ENCODE assay signal across 21 cellular contexts in the genomic region with DNA sequence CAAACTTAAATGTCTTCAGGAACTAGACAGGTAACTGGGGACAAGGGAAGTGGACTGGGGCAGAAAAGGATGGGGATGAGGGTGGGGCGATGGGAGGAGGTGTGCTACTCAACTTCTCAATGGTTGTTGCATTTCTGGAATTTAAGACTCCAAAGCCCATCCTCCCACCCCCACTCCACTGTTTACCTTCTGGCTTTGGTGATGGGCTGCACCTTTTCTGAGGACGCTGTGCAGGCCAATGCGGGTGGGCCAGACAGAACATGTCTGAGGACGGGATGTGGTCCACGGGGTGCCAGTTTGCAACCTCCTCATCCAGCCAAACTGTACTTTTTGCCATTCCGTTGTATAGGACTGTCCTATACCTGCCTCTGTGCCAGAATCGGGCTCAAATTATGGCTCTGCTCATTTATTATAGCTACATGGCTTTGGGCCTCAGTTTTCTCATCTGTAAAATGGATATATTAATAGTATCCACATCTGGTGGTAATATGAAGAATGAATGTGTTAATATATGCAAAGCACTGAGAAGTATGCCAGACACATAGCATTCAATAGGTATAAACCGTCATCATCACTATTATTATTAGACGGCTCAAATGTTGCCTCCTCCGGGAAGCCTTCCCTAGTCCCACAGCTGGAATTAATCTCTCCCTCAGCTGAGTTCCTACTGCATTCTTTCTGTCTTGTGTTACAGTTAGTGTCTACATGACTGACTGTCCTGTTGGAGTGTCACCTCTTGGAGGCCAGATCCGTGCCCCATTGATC. TPM values are rescaled to one million over a fixed set of nuclear protein-coding genes. Genes with fewer than 3 reads are reported as not detected.
DNase-seq lines count a peak whose midpoint lies in the region; ATAC-seq, FAIRE-seq and TF ChIP-seq lines count a peak whose summit lies in the region.
"Had no signal": no experiment of that assay in that cellular context is flagged by ENCODE, and none has a peak within 500 bp of the region (broad histone marks: within the 10 kb centered on the region; RNA-seq: fewer than 3 reads in every experiment).

No MANE protein-coding gene starts in this region.

- peaks cover 28 to 32% of the 10 kb centered on the region in 2 experiments for H3K4me1 ChIP-seq in K562 (replicated peaks in 1 of 2; ENCODE audit: control insufficient read depth in 2 of 2, insufficient read depth in 2 of 2, low read length in 2 of 2)
- H3K4me1 ChIP-seq in left lung: peaks cover 0 to 7% of the 10 kb centered on the region in 2 donors
- H3K4me1 ChIP-seq in upper lobe of right lung: no peaks in the 10 kb centered on the region
- peaks cover 0 to 11% (median 0%) of the 10 kb centered on the region in 12 donors for H3K4me1 ChIP-seq in heart left ventricle
- H3K4me1 ChIP-seq: pancreas had no signal

- peak; percentile 55 for DNase-seq in activated effector memory CD4-positive, alpha-beta T cell treated with anti-CD3 and anti-CD28 coated beads, Interleukin-2, amount 50 U/mL, for 16 hours
- no peak for DNase-seq in activated effector memory CD4-positive, alpha-beta T cell treated with Interleukin-2 at 50 U/mL for 16 hours
- DNase-seq in K562 (ENCODE audit: extremely low read depth in 1 of 4, low spot score in 3 of 4) (peak in 1 of 4 experiments; percentile 43), left lung (no peak), upper lobe of right lung (peak; percentile 23), CD1c-positive myeloid dendritic cell (ENCODE audit: extremely low spot score) (no peak), heart left ventricle (no peak)
- DNase-seq in central memory CD4-positive, alpha-beta T cell: no peak
- DNase-seq: activated CD4-positive, alpha-beta memory T cell treated with anti-CD3 and anti-CD28 coated beads, Interleukin-2, amount 10 ng/mL, durations not matched to agents 7 days and 5 days; activated naive CD4-positive, alpha-beta T cell treated with anti-CD3 and anti-CD28 coated beads, Interleukin-2, amount 50 U/mL, for 16 hours; activated T-cell treated with anti-CD3 and anti-CD28 coated beads, Interleukin-2, amount 50 U/mL, for 1 hour; MG63; naive thymus-derived CD8-positive, alpha-beta T cell; NCI-H1417 treated with DMSO at 0.1 percent for 48 hours; NCI-H2171; NCI-H774; pancreas; stimulated activated CD8-positive, alpha-beta memory T cell treated with anti-CD3 and anti-CD28 coated beads, Interleukin-4, amount 100 ng/mL, for 48 hours; T1000 had no signal

- H3K27me3 ChIP-seq in K562 (ENCODE audit: control insufficient read depth in 2 of 2, insufficient read depth in 2 of 2, low read length in 2 of 2) (no peaks in the 10 kb centered on the region; a peak in 1 of 5 replicates), left lung (no peaks in the 10 kb centered on the region), upper lobe of right lung (no peaks in the 10 kb centered on the region), heart left ventricle (no peaks in the 10 kb centered on the region)
- H3K27me3 ChIP-seq: BLaER1 treated with 17β-estradiol and CSF1 and Interleukin-3, amounts not matched to agents 10 nM and 100 nM; MG63; pancreas had no signal

- WGBS in K562 (ENCODE audit: insufficient coverage, low coverage, missing lambda C conversion rate): 46% methylated on average over 11 of the region's 11 CpGs
- WGBS in heart left ventricle, 4 donors: 85 to 91% (median 86%) methylated on average over 11 of the region's 11 CpGs

- intact Hi-C loops in K562 (cut with micrococcal nuclease) (no loop called here), left lung (cut with DNase I) (no loop called here), upper lobe of right lung (cut with DNase I) (no loop called here), heart left ventricle (cut with DNase I) (no loop called here)

- H3K9me3 ChIP-seq in K562 (replicated peaks; ENCODE audit: control insufficient read depth, insufficient read depth, low read depth, low read length) (no peaks in the 10 kb centered on the region), left lung (no peaks in the 10 kb centered on the region), upper lobe of right lung (no peaks in the 10 kb centered on the region), heart left ventricle (no peaks in the 10 kb centered on the region)
- H3K9me3 ChIP-seq: BLaER1 treated with 17β-estradiol and CSF1 and Interleukin-3, amounts not matched to agents 10 nM and 100 nM; MG63; pancreas had no signal

- no peak for FAIRE-seq in K562 (lab: Jason Lieb, UNC)
- FAIRE-seq: H54, pancreas had no signal

- CTCF ChIA-PET in K562 (lab: Yijun Ruan, JAX; ENCODE audit: low intra/inter-chr PET ratio): no interaction called here

- no peak for TF ChIP-seq POLR2A in K562 (conservative IDR thresholded peaks at IDR 0.05)
- TF ChIP-seq POLR2A in heart left ventricle (IDR thresholded peaks at IDR 0.05): no peak

- TF ChIP-seq CTCF in K562 (IDR thresholded peaks at IDR 0.05 in 2 of 3, conservative IDR thresholded peaks at IDR 0.05 in 1 of 3; ENCODE audit: insufficient read depth in 2 of 3, low read depth in 1 of 3, low read length in 3 of 3) (no peak), left lung (IDR thresholded peaks at IDR 0.05) (no peak), upper lobe of right lung (IDR thresholded peaks at IDR 0.05) (no peak), heart left ventricle (IDR thresholded peaks at IDR 0.05) (no peak)

- 0 out of 2 replicates have a peak overlapping the region, but pooled peaks have one; percentile 19 for H2AFZ ChIP-seq in K562 (ENCODE audit: low read depth, low read length)

- no peak overlapping the region for H3K4me3 ChIP-seq in K562
- H3K4me3 ChIP-seq in left lung: no peak overlapping the region
- no peak overlapping the region for H3K4me3 ChIP-seq in upper lobe of right lung
- no peak overlapping the region for H3K4me3 ChIP-seq in heart left ventricle
- H3K4me3 ChIP-seq: BLaER1 treated with 17β-estradiol and CSF1 and Interleukin-3, amounts not matched to agents 10 nM and 100 nM; MG63; pancreas had no signal

- TF ChIP-seq RAD21 in K562 (CRISPR knock-in tag; conservative IDR thresholded peaks at IDR 0.05 in 1 of 2, IDR thresholded peaks at IDR 0.05 in 1 of 2): no peak

- H3K4me2 ChIP-seq in K562 (ENCODE audit: insufficient read depth, low read length): peak overlapping the region; percentile 26
- H3K4me2 ChIP-seq: BLaER1 treated with 17β-estradiol and CSF1 and Interleukin-3, amounts not matched to agents 10 nM and 100 nM had no signal

- H3K79me2 ChIP-seq in K562 (ENCODE audit: control insufficient read depth, insufficient read depth, low read length): no peaks in the 10 kb centered on the region

- no peak for TF ChIP-seq EP300 in K562 (IDR thresholded peaks at IDR 0.05; ENCODE audit: low read length)

- H3K9ac ChIP-seq in K562 (ENCODE audit: insufficient read depth in 1 of 2, low read depth in 2 of 2, low read length in 2 of 2): no peak overlapping the region; a peak in 1 of 4 replicates
- H3K9ac ChIP-seq: BLaER1 treated with 17β-estradiol and CSF1 and Interleukin-3, amounts not matched to agents 10 nM and 100 nM had no signal

- ATAC-seq in K562 (no peak; the same call in 2 of the 3 replicates), left lung (peak; percentile 11), upper lobe of right lung (no peak), heart left ventricle (no peak)
- ATAC-seq: naive thymus-derived CD8-positive, alpha-beta T cell; pancreas had no signal

- no TSS peak for BruUV-seq in K562 (replicated peaks; lab: Mats Ljungman, UMichigan)

- H4K20me1 ChIP-seq in K562 (replicated peaks; ENCODE audit: control insufficient read depth, insufficient read depth, low read length): no peaks in the 10 kb centered on the region
- H4K20me1 ChIP-seq: BLaER1 treated with 17β-estradiol and CSF1 and Interleukin-3, amounts not matched to agents 10 nM and 100 nM had no signal

- H3K9me1 ChIP-seq in K562 (ENCODE audit: control insufficient read depth, insufficient read depth, low read length): peaks cover 3% of the 10 kb centered on the region

- H3K36me3 ChIP-seq in K562 (ENCODE audit: control insufficient read depth, insufficient read depth, low read length) (no peaks in the 10 kb centered on the region), left lung (no peaks in the 10 kb centered on the region), upper lobe of right lung (no peaks in the 10 kb centered on the region), heart left ventricle (no peaks in the 10 kb centered on the region)
- H3K36me3 ChIP-seq: BLaER1 treated with 17β-estradiol and CSF1 and Interleukin-3, amounts not matched to agents 10 nM and 100 nM; MG63; pancreas had no signal

- H3K27ac ChIP-seq in K562 (ENCODE audit: extremely low read depth, low read depth, low read length) (no peak overlapping the region), left lung (no peak overlapping the region), upper lobe of right lung (no peak overlapping the region), heart left ventricle (no peak overlapping the region)
- H3K27ac ChIP-seq: pancreas had no signal

- in situ Hi-C loops in K562 (cut with MboI): no loop called here

- POLR2A ChIA-PET in K562 (lab: Yijun Ruan, JAX): interaction anchor here (0.6 to 1.1 kb wide), 3 partner anchors 10 to 338 kb away, joined by 3 to 5 read pairs (median 3); partner anchors contain the start of gene GTPBP2

RNA-seq across cellular contexts. Expression of gene VEGFA, which starts 31.0 kb away (rescaled TPM):
- total RNA-seq in K562 (2011; cell fraction: chromatin; rRNA removed; ENCODE audit: low replicate concordance): 511 and 945 TPM in 2 replicates
- total RNA-seq in K562 (2011; cell fraction: nucleolus; rRNA removed): 536 and 553 TPM in 2 replicates
- 559 and 592 TPM in 2 replicates for total RNA-seq in K562 (2011; cell fraction: nucleoplasm; rRNA removed)
- 124 and 144 TPM in 2 replicates for total RNA-seq in K562 (2014; rRNA removed)
- total RNA-seq in K562 (2014; rRNA removed; fragmentation: Illumina TruSeq; extraction: Trizol): 66.5 and 70.7 TPM in 2 replicates
- 25.8 and 27.0 TPM in 2 replicates for total RNA-seq in K562 (2015; rRNA removed; fragmentation: Illumina TruSeq; extraction: Trizol)
- total RNA-seq in K562 (2021): 131 and 159 TPM in 2 replicates
- 271 and 467 TPM in 2 replicates for polyA plus RNA-seq in K562 (2011; rRNA removed)
- polyA plus RNA-seq in K562 (2011; cell fraction: cytosol; rRNA removed): 222 and 346 TPM in 2 replicates
- polyA plus RNA-seq in K562 (2011; cell fraction: nucleus; rRNA removed): 1,880 and 1,961 TPM in 2 replicates
- polyA plus RNA-seq in K562 (2012): 112 and 555 TPM in 2 replicates
- polyA plus RNA-seq in K562 (2014; fragmentation: Illumina TruSeq; extraction: Trizol): 134 and 172 TPM in 2 replicates
- polyA plus RNA-seq in K562 (2014; fragmentation: Nextera tagmentation; extraction: Ambion mirVana): 10 to 100 TPM; 14.0 to 16.0 TPM
- polyA plus RNA-seq in K562 (2014; rRNA removed): 179 and 182 TPM in 2 replicates
- polyA minus RNA-seq in K562 (2011; rRNA and poly(A)+ RNA removed): 359 and 374 TPM in 2 replicates
- 79.8 and 123 TPM in 2 replicates for polyA minus RNA-seq in K562 (2011; cell fraction: cytosol; rRNA and poly(A)+ RNA removed)
- polyA minus RNA-seq in K562 (2011; cell fraction: nucleus; rRNA and poly(A)+ RNA removed): 310 and 397 TPM in 2 replicates
- total RNA-seq in left lung: 100 to 1,000 TPM; 147 to 154 TPM
- 231 TPM for total RNA-seq in upper lobe of right lung
- total RNA-seq in heart left ventricle: 100 to 1,000 TPM in 7 of 9 donors, 10 to 100 TPM in 2; 83.0 to 238 (median 171) TPM
- polyA plus RNA-seq in heart left ventricle: 100 to 1,000 TPM; 139 to 254 TPM
- polyA plus RNA-seq: naive thymus-derived CD8-positive, alpha-beta T cell had no signal

RNA-seq across cellular contexts. Expression of gene MRPS18A, which starts 51.5 kb away (rescaled TPM):
- 30.9 and 95.8 TPM in 2 replicates for total RNA-seq in K562 (2011; cell fraction: chromatin; rRNA removed; ENCODE audit: low replicate concordance)
- 81.3 and 96.7 TPM in 2 replicates for total RNA-seq in K562 (2011; cell fraction: nucleolus; rRNA removed)
- 48.8 and 57.7 TPM in 2 replicates for total RNA-seq in K562 (2011; cell fraction: nucleoplasm; rRNA removed)
- total RNA-seq in K562 (2014; rRNA removed) (130 and 161 TPM in 2 replicates), K562 (2014; rRNA removed; fragmentation: Illumina TruSeq; extraction: Trizol) (63.9 and 87.5 TPM in 2 replicates), K562 (2015; rRNA removed; fragmentation: Illumina TruSeq; extraction: Trizol) (115 and 119 TPM in 2 replicates), K562 (2021) (102 and 104 TPM in 2 replicates), left lung (10 to 100 TPM; 27.0 to 32.5 TPM), upper lobe of right lung (28.1 TPM), heart left ventricle (10 to 100 TPM; 37.4 to 66.1 (median 39.1) TPM)
- polyA plus RNA-seq in K562 (2011; rRNA removed) (104 and 112 TPM in 2 replicates), K562 (2014; fragmentation: Illumina TruSeq; extraction: Trizol) (159 and 185 TPM in 2 replicates), K562 (2014; fragmentation: Nextera tagmentation; extraction: Ambion mirVana) (100 to 1,000 TPM; 204 to 243 TPM), K562 (2014; rRNA removed) (125 and 133 TPM in 2 replicates), heart left ventricle (100 to 1,000 TPM in 1 of 2 donors, 10 to 100 TPM in 1; 55.3 to 105 TPM)
- polyA plus RNA-seq in K562 (2011; cell fraction: cytosol; rRNA removed): 155 and 252 TPM in 2 replicates
- polyA plus RNA-seq in K562 (2011; cell fraction: nucleus; rRNA removed): 54.3 and 56.2 TPM in 2 replicates
- polyA plus RNA-seq in K562 (2012): 113 and 127 TPM in 2 replicates
- 78.1 and 100 TPM in 2 replicates for polyA minus RNA-seq in K562 (2011; rRNA and poly(A)+ RNA removed)
- polyA minus RNA-seq in K562 (2011; cell fraction: cytosol; rRNA and poly(A)+ RNA removed): 41.0 and 52.2 TPM in 2 replicates
- polyA minus RNA-seq in K562 (2011; cell fraction: nucleus; rRNA and poly(A)+ RNA removed): 41.9 and 47.8 TPM in 2 replicates

Comparison
In these comparisons a context has a peak if more than half of its experiments do, and no peak if none do; other contexts are left out.
1. DNase-seq: peak in activated effector memory CD4-positive, alpha-beta T cell treated with anti-CD3 and anti-CD28 coated beads, Interleukin-2, amount 50 U/mL, for 16 hours (single experiment) and upper lobe of right lung (single experiment); none in activated effector memory CD4-positive, alpha-beta T cell treated with Interleukin-2 at 50 U/mL for 16 hours (single experiment), left lung (0 of 2), central memory CD4-positive, alpha-beta T cell (single experiment), CD1c-positive myeloid dendritic cell (single experiment) and heart left ventricle (0 of 5).